Comparison of ENCODE assay signal across 8 cellular contexts in genomic region chr9:129174724-129175514, GRCh38. TPM values are rescaled to one million over a fixed set of nuclear protein-coding genes. Genes with fewer than 3 reads are reported as not detected.
DNase-seq lines count a peak whose midpoint lies in the region; ATAC-seq and TF ChIP-seq lines count a peak whose summit lies in the region.

No MANE protein-coding gene starts in this region.

- no peak for TF ChIP-seq POLR2A in esophagus muscularis mucosa (IDR thresholded peaks at IDR 0.05; ENCODE audit: low read depth)

- WGBS in esophagus muscularis mucosa, result 2% methylated on average over 42 of the region's 53 CpGs

- peak; percentile 44 for ATAC-seq in mucosa of descending colon

- TF ChIP-seq CTCF in esophagus muscularis mucosa (IDR thresholded peaks at IDR 0.05) (peak in 2 of 3 experiments; percentile 21 to 25), mucosa of descending colon (IDR thresholded peaks at IDR 0.05) (no peak)

- H3K27me3 ChIP-seq in esophagus muscularis mucosa, result no peaks in the 10 kb centered on the region

- no peak for TF ChIP-seq EP300 in esophagus muscularis mucosa (IDR thresholded peaks at IDR 0.05)

- DNase-seq in SIG-M5 treated with dmso at 0.1 percent for 504 hours (lab: John Stamatoyannopoulos, UW; ENCODE audit: unreplicated experiment) (peak; percentile 59), SIG-M5 (lab: John Stamatoyannopoulos, UW) (no peak), NCI-H2029 treated with DMSO at 0.1 percent for 48 hours (lab: John Stamatoyannopoulos, UW) (peak; percentile 34), esophagus muscularis mucosa (ENCODE audit: extremely low spot score) (peak; percentile 96), mucosa of descending colon (peak; percentile 80 to 85 (median 85)), NCI-H1930 (lab: John Stamatoyannopoulos, UW) (no peak)
- DNase-seq in activated CD8-positive, alpha-beta memory T cell treated with anti-CD3 and anti-CD28 coated beads, Interleukin-2, amount 50 U/mL, for 48 hours, result peak; percentile 65

- H3K4me3 ChIP-seq in esophagus muscularis mucosa, result peak overlapping the region; percentile 69 to 94 (median 88)
- H3K4me3 ChIP-seq in mucosa of descending colon, result peak overlapping the region; percentile 61

- H3K27ac ChIP-seq in esophagus muscularis mucosa (replicated peaks in 1 of 4), result peak overlapping the region; percentile 91 to 99 (median 94)
- peak overlapping the region; percentile 93 for H3K27ac ChIP-seq in temporal lobe (ENCODE audit: low read depth, low read length)

- H3K4me1 ChIP-seq in esophagus muscularis mucosa, result peaks cover 24 to 43% (median 39%) of the 10 kb centered on the region in 4 donors
- peaks cover 24% of the 10 kb centered on the region for H3K4me1 ChIP-seq in mucosa of descending colon (ENCODE audit: low read depth)

- H3K9me3 ChIP-seq in esophagus muscularis mucosa (no peaks in the 10 kb centered on the region), mucosa of descending colon (no peaks in the 10 kb centered on the region)

- peaks cover 0 to 5% (median 0%) of the 10 kb centered on the region in 4 donors for H3K36me3 ChIP-seq in esophagus muscularis mucosa
- H3K36me3 ChIP-seq in mucosa of descending colon (ENCODE audit: low read depth), result no peaks in the 10 kb centered on the region

- intact Hi-C loops in esophagus muscularis mucosa (cut with DNase I), result loop anchor here (2.0 kb wide), 3 partner anchors 34 to 436 kb away; no protein-coding TSS in a partner anchor
- intact Hi-C loops in mucosa of descending colon (cut with DNase I, micrococcal nuclease), result loop anchor here in 1 of 2 donors (5.0 to 10.0 kb wide), 2 partner anchors 310 to 437 kb away; no protein-coding TSS in a partner anchor

RNA-seq across cellular contexts. Expression of gene IER5L, which starts 3.1 kb away (rescaled TPM):
- total RNA-seq in esophagus muscularis mucosa, result 10 to 100 TPM in 3 of 4 donors, 1 to 10 TPM in 1; 5.0 to 24.2 (median 12.9) TPM
- 1 to 10 TPM; 5.8 to 8.2 (median 8.0) TPM for total RNA-seq in mucosa of descending colon
- total RNA-seq in temporal lobe, result 20.2 TPM

Comparison
In these comparisons a context has a peak if more than half of its experiments do, and no peak if none do; other contexts are left out.
1. DNase-seq: peak in SIG-M5 treated with dmso at 0.1 percent for 504 hours (single experiment), NCI-H2029 treated with DMSO at 0.1 percent for 48 hours (single experiment), activated CD8-positive, alpha-beta memory T cell treated with anti-CD3 and anti-CD28 coated beads, Interleukin-2, amount 50 U/mL, for 48 hours (single experiment), esophagus muscularis mucosa (single experiment) and mucosa of descending colon (3 of 3); none in SIG-M5 (single experiment) and NCI-H1930 (0 of 2).